ENCODE assay signal across 1 cellular context in the genomic region with DNA sequence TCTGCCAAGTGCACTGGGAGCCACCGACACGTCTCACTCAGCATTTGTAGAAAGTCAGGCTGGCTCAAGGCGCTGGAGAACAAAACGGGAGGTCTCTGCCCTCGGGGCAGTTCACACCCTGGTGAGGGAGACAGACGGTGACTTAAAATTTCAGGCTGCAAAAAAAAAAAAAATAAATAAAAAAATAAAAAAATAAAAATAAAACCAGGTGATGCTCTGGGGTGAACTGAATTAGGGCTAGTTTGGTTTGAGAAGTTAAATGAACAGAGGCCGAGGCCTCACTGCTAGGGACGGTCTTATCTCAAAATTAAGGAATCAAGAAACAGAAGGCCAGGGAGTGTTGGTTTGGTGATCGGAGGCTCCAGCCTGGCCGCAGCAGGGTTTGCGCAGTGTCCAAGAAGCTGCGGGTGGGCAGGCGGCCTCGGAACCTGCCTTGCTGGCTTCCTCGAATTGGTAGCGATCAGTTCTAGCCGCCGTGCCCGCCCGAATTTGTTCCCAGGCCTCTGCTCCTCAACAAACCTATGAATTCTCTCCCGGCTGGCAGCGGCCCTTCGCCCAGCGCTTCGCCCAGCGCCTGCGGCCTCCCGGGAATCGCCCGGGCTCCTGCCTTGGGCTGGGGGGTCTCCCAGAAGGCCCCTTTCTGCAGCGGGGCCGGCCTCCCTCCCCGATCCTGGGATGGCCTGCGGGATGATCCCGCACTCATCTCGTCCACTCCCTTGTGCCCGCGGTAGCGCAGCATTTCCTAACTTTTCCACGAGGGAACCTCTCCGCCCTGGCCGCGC.
A peak's percentile ranks its signal among the peaks of the same experiment; 100 is the strongest.
TF ChIP-seq lines count a peak whose summit lies in the region.

No MANE protein-coding gene starts in this region.

TF ChIP-seq in H1, 55 proteins besides CTCF, POLR2A, EP300 and RAD21:
- TF ChIP-seq, protein P1, sequence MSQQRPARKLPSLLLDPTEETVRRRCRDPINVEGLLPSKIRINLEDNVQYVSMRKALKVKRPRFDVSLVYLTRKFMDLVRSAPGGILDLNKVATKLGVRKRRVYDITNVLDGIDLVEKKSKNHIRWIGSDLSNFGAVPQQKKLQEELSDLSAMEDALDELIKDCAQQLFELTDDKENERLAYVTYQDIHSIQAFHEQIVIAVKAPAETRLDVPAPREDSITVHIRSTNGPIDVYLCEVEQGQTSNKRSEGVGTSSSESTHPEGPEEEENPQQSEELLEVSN (IDR thresholded peaks at IDR 0.05) = peak; percentile 6; the same call in 1 of the 2 replicates
- no peak for TF ChIP-seq KDM4A (IDR thresholded peaks at IDR 0.05; ENCODE audit: low read depth, low read length, severe bottlenecking)
- TF ChIP-seq MAFK (IDR thresholded peaks at IDR 0.05; ENCODE audit: low read depth, low read length) = no peak
- TF ChIP-seq POLR2AphosphoS5 (IDR thresholded peaks at IDR 0.05; ENCODE audit: low read depth, low read length) = no peak
- TF ChIP-seq RNF2 (IDR thresholded peaks at IDR 0.05; ENCODE audit: borderline replicate concordance, low read depth, low read length, missing control alignments, poor library complexity, severe bottlenecking) = no peak
- no peak for TF ChIP-seq NRF1 (IDR thresholded peaks at IDR 0.05; ENCODE audit: low read depth, low read length)
- no peak for TF ChIP-seq HDAC6 (IDR thresholded peaks at IDR 0.05; ENCODE audit: low read depth, low read length)
